In the genomic region with DNA sequence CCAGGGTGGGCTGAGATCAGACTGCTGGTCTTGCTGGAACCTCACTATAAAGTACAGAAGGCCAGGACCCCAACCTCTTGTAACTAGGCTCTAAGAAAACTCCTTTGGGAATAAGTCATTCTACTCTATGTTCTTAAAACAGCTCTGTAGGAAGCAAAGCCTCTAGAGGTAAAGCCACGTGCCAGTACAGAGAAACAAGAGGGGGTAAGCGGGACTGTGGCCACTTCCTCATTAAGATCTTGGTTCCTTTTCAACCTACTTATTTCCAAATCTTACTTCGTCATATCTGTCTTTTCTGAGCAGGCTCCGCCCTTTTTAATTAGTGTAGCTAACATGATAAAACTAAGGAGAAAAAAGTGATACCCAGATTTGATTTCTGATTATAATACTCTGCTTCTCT, we compare ENCODE assay signal across 14 cellular contexts. TPM values are rescaled to one million over a fixed set of nuclear protein-coding genes. Genes with fewer than 3 reads are reported as not detected.
DNase-seq lines count a peak whose midpoint lies in the region; ATAC-seq, FAIRE-seq and TF ChIP-seq lines count a peak whose summit lies in the region.
"Had no signal": no experiment of that assay in that cellular context is flagged by ENCODE, and none has a peak within 500 bp of the region (broad histone marks: within the 10 kb centered on the region; RNA-seq: fewer than 3 reads in every experiment).

No MANE protein-coding gene starts in this region.

- no peak for FAIRE-seq in GM12891 (lab: Jason Lieb, UNC)
- FAIRE-seq: colon, TTC549 had no signal

- H3K4me3 Mint-ChIP-seq in naive B cell = peak overlapping the region; percentile 53 to 96 (median 72)
- H3K4me3 Mint-ChIP-seq: HFFc6 had no signal

- peak; percentile 52 for ATAC-seq in HG02885 (IDR thresholded peaks at IDR 0.05; ENCODE audit: poor library complexity, unreplicated experiment)
- peak; percentile 58 to 60 for ATAC-seq in naive B cell (ENCODE audit: low read depth in 2 of 2)
- ATAC-seq in left lobe of liver = no peak
- ATAC-seq in GM18502 (IDR thresholded peaks at IDR 0.05; ENCODE audit: poor library complexity, unreplicated experiment) = no peak
- ATAC-seq in GM21528 (IDR thresholded peaks at IDR 0.05; ENCODE audit: low FRiP score, unreplicated experiment) = no peak

- peaks cover 18 to 27% of the 10 kb centered on the region in 2 donors for H3K36me3 Mint-ChIP-seq in naive B cell

- H3K27me3 Mint-ChIP-seq in naive B cell = no peaks in the 10 kb centered on the region

- DNase-seq in GM12891 (ENCODE audit: insufficient read length, low spot score) = no peak
- peak; percentile 40 for DNase-seq in OCI-M1 (lab: John Stamatoyannopoulos, UW)
- peak; percentile 75 for DNase-seq in naive B cell
- no peak for DNase-seq in left lobe of liver (ENCODE audit: low spot score)
- no peak for DNase-seq in activated T-cell treated with anti-CD3 and anti-CD28 coated beads for 4 hours
- DNase-seq: activated CD8-positive, alpha-beta memory T cell treated with anti-CD3 and anti-CD28 coated beads, Interleukin-2, amount 50 U/mL, for 4 hours; CD4-positive, CD25-positive, alpha-beta regulatory T cell; HFFc6 had no signal

- no peak for TF ChIP-seq POLR2A in GM12891 (IDR thresholded peaks at IDR 0.05; ENCODE audit: low read depth, low read length)

- H3K9me3 Mint-ChIP-seq in naive B cell = no peaks in the 10 kb centered on the region
- H3K9me3 Mint-ChIP-seq: HFFc6 had no signal

- H3K27ac Mint-ChIP-seq in naive B cell = peak overlapping the region; percentile 78 to 96 (median 88)
- H3K27ac Mint-ChIP-seq: CD4-positive, CD25-positive, alpha-beta regulatory T cell; HFFc6 had no signal

- H3K4me1 Mint-ChIP-seq in naive B cell = peaks cover 33 to 56% (median 40%) of the 10 kb centered on the region in 3 donors

TF ChIP-seq in GM12891, 5 proteins besides CTCF, POLR2A, EP300 and RAD21:
- no peak for TF ChIP-seq POLR2AphosphoS5 (IDR thresholded peaks at IDR 0.05; ENCODE audit: low read depth, low read length)
- peak; percentile 96 for TF ChIP-seq SPI1 (IDR thresholded peaks at IDR 0.05; ENCODE audit: low read depth, low read length)
TF ChIP-seq in GM12891: peak in this region for 1.

RNA-seq across cellular contexts. Expression of a gene that starts 3.8 kb away (rescaled TPM):
- 48.4 TPM for polyA plus RNA-seq in GM12891 (2012; ENCODE audit: low read depth, missing spikeins)
- 100 to 1,000 TPM in 1 of 6 donors, 10 to 100 TPM in 5; 81.1 to 182 (median 89.3) TPM for polyA plus RNA-seq in naive B cell (ENCODE audit: low read depth in 6 of 6)
- 32.1 TPM for total RNA-seq in left lobe of liver

RNA-seq across cellular contexts. Expression of a gene that starts 3.9 kb away (rescaled TPM):
- 78.7 TPM for polyA plus RNA-seq in GM12891 (2012; ENCODE audit: low read depth, missing spikeins)
- 100 to 1,000 TPM; 107 to 130 (median 119) TPM for polyA plus RNA-seq in naive B cell (ENCODE audit: low read depth in 6 of 6)
- total RNA-seq in left lobe of liver = 94.8 TPM

RNA-seq across cellular contexts. Expression of a gene that starts 19.9 kb away (rescaled TPM):
- 1.3 TPM for polyA plus RNA-seq in GM12891 (2012; ENCODE audit: low read depth, missing spikeins)
- polyA plus RNA-seq in naive B cell (ENCODE audit: low read depth in 6 of 6) = not detected
- total RNA-seq in left lobe of liver = 0.10 TPM
- total RNA-seq: CD4-positive, CD25-positive, alpha-beta regulatory T cell; mononuclear cell had no signal

RNA-seq across cellular contexts. Expression of a gene that starts 53.4 kb away (rescaled TPM):
- polyA plus RNA-seq in GM12891 (2012; ENCODE audit: low read depth, missing spikeins) = 0.78 TPM
- under 1 TPM in 5 of 6 donors, not detected in 1; 0.05 to 0.19 (median 0.08) TPM for polyA plus RNA-seq in naive B cell (ENCODE audit: low read depth in 6 of 6)
- total RNA-seq in left lobe of liver = 0.20 TPM
- total RNA-seq: HFFc6 had no signal
- polyA plus RNA-seq: CD4-positive, CD25-positive, alpha-beta regulatory T cell had no signal

Comparison
In these comparisons a context has a peak if more than half of its experiments do, and no peak if none do; other contexts are left out.
1. DNase-seq: peak in OCI-M1 (single experiment) and naive B cell (single experiment); none in GM12891 (single experiment), left lobe of liver (single experiment) and activated T-cell treated with anti-CD3 and anti-CD28 coated beads for 4 hours (single experiment).
2. ATAC-seq: peak in HG02885 (single experiment) and naive B cell (2 of 2); none in left lobe of liver (single experiment), GM18502 (single experiment) and GM21528 (single experiment).